Comparison of ENCODE assay signal across 8 cellular contexts in genomic region chr6:73579389-73579788, GRCh38. TPM values are rescaled to one million over a fixed set of nuclear protein-coding genes. Genes with fewer than 3 reads are reported as not detected.
A peak's percentile ranks its signal among the peaks of the same experiment; 100 is the strongest.
DNase-seq lines count a peak whose midpoint lies in the region; ATAC-seq, FAIRE-seq and TF ChIP-seq lines count a peak whose summit lies in the region.

No MANE protein-coding gene starts in this region.

- TSS peak; percentile 84 for BruUV-seq in Caco-2 (replicated peaks; lab: Mats Ljungman, UMichigan)

- POLR2A ChIA-PET in Caco-2 (lab: Charles Lee): interaction anchor here (1.8 to 3.3 kb wide), 3 partner anchors 13 to 59 kb away, joined by 9 to 38 read pairs (median 15); partner anchors contain the start of gene EEF1A1

- intact Hi-C loops in Caco-2 (cut with micrococcal nuclease; ENCODE audit: unreplicated experiment): no loop called here

- no peak for ATAC-seq in GM18511 (IDR thresholded peaks at IDR 0.05; ENCODE audit: unreplicated experiment)

- H3K27ac ChIP-seq in effector memory CD4-positive, alpha-beta T cell (ENCODE audit: insufficient read depth, low read length, poor library complexity, severe bottlenecking): peak overlapping the region; percentile 63

- FAIRE-seq in GM12892 (lab: Jason Lieb, UNC): no peak

- TF ChIP-seq CTCF in Caco-2 (IDR thresholded peaks at IDR 0.05; ENCODE audit: insufficient read depth in 1 of 2, low read depth in 1 of 2, low read length in 1 of 2, severe bottlenecking in 1 of 2, unreplicated experiment in 1 of 2) (no peak), nephron progenitor cell (IDR thresholded peaks at IDR 0.05) (no peak)

- TF ChIP-seq POLR2A in GM12892 (IDR thresholded peaks at IDR 0.05; ENCODE audit: low read depth, low read length): no peak

- H3K9me3 Mint-ChIP-seq in Caco-2 (ENCODE audit: unreplicated experiment): peaks cover 7% of the 10 kb centered on the region
- H3K9me3 Mint-ChIP-seq in nephron progenitor cell: peaks cover 27% of the 10 kb centered on the region

- DNase-seq in Caco-2 (no peak), MG63 (peak; percentile 81), nephron progenitor cell (no peak), cerebellar nuclear complex (lab: John Stamatoyannopoulos, UW) (no peak), GM12892 (ENCODE audit: insufficient read length) (no peak), DMS153 (lab: John Stamatoyannopoulos, UW) (no peak)
- no peak for DNase-seq in effector memory CD4-positive, alpha-beta T cell

- H3K4me3 ChIP-seq in Caco-2 (ENCODE audit: low read depth, low read length): no peak overlapping the region
- H3K4me3 ChIP-seq in MG63: no peak overlapping the region
- H3K4me3 ChIP-seq in effector memory CD4-positive, alpha-beta T cell (ENCODE audit: insufficient read depth, low read depth, low read length, poor library complexity, severe bottlenecking): no peak overlapping the region

- H3K4me1 Mint-ChIP-seq in Caco-2 (ENCODE audit: low read depth, unreplicated experiment) (peaks cover 16% of the 10 kb centered on the region), nephron progenitor cell (peaks cover 30% of the 10 kb centered on the region)

- no peaks in the 10 kb centered on the region for H3K36me3 ChIP-seq in Caco-2 (ENCODE audit: control insufficient read depth, insufficient read depth, low read length)
- H3K36me3 ChIP-seq in MG63: no peaks in the 10 kb centered on the region
- no peaks in the 10 kb centered on the region for H3K36me3 ChIP-seq in effector memory CD4-positive, alpha-beta T cell (ENCODE audit: control insufficient read depth, insufficient read depth, low read length)

- H3K9me3 ChIP-seq in Caco-2 (peaks cover 3% of the 10 kb centered on the region; the same call in 1 of the 2 replicates), MG63 (0 out of 2 replicates have a peak, but pooled peaks cover 2% of the 10 kb centered on the region)
- H3K9me3 ChIP-seq in effector memory CD4-positive, alpha-beta T cell (ENCODE audit: control insufficient read depth, low read length): no peaks in the 10 kb centered on the region

- H3K27me3 Mint-ChIP-seq in Caco-2 (ENCODE audit: insufficient read depth, unreplicated experiment) (no peaks in the 10 kb centered on the region), nephron progenitor cell (ENCODE audit: low read depth, poor library complexity) (no peaks in the 10 kb centered on the region)

- no peaks in the 10 kb centered on the region for H3K27me3 ChIP-seq in Caco-2 (replicated peaks; ENCODE audit: control insufficient read depth, insufficient read depth, low read length)
- no peaks in the 10 kb centered on the region for H3K27me3 ChIP-seq in MG63
- no peaks in the 10 kb centered on the region for H3K27me3 ChIP-seq in effector memory CD4-positive, alpha-beta T cell (replicated peaks; ENCODE audit: control insufficient read depth, insufficient read depth, low read length, poor library complexity, severe bottlenecking)

- H3K36me3 Mint-ChIP-seq in Caco-2 (ENCODE audit: insufficient read depth, unreplicated experiment): peaks cover 15% of the 10 kb centered on the region
- peaks cover 7% of the 10 kb centered on the region for H3K36me3 Mint-ChIP-seq in nephron progenitor cell (ENCODE audit: low read depth)

- H3K4me3 Mint-ChIP-seq in Caco-2 (ENCODE audit: unreplicated experiment) (peak overlapping the region; percentile 94), nephron progenitor cell (no peak overlapping the region)

- H3K27ac Mint-ChIP-seq in Caco-2 (ENCODE audit: unreplicated experiment) (peak overlapping the region; percentile 100), nephron progenitor cell (peak overlapping the region; percentile 57)

- CTCF ChIA-PET in Caco-2 (lab: Charles Lee): interaction anchor here (0.7 to 2.1 kb wide), 5 partner anchors 10 to 58 kb away, joined by 3 to 9 read pairs (median 4); partner anchors contain the start of gene EEF1A1

- peaks cover 27% of the 10 kb centered on the region for H3K4me1 ChIP-seq in Caco-2
- H3K4me1 ChIP-seq in effector memory CD4-positive, alpha-beta T cell (ENCODE audit: control insufficient read depth, insufficient read depth, low read length, poor library complexity, severe bottlenecking): peaks cover 13% of the 10 kb centered on the region

RNA-seq across cellular contexts. Expression of gene EEF1A1, which starts 58.6 kb away (rescaled TPM):
- total RNA-seq in Caco-2 (2022): 9,246 and 9,491 TPM in 2 replicates
- 14,402 and 16,931 TPM in 2 replicates for total RNA-seq in MG63 (2014; rRNA removed; shearing (Covaris generic); ENCODE audit: low replicate concordance)
- 16,268 TPM for polyA plus RNA-seq in GM12892 (2012; ENCODE audit: missing spikeins)
